In the genomic region with DNA sequence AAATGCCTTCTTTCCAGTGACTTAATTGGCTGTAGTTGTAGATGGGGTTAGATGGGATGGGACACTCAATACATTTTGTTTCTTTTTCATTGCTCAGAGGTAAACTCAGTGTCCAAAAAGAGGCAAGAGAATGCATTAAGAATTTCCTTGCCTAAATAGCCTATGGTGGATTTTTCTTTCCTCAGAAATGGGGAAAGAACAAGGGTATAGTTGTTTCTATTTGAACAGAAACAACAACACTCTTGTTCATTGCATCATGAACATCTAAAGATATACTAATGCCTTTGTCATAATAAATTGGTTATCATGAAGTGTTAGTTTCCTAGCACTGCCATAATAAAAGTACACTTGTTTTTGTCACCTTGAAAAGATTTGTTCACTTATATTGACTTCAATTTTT, we compare ENCODE assay signal across 9 cellular contexts. TPM values are rescaled to one million over a fixed set of nuclear protein-coding genes. Genes with fewer than 3 reads are reported as not detected.
"Had no signal": no experiment of that assay in that cellular context is flagged by ENCODE, and none has a peak within 500 bp of the region (broad histone marks: within the 10 kb centered on the region; RNA-seq: fewer than 3 reads in every experiment).

No MANE protein-coding gene starts in this region.

- ATAC-seq: K562 had no signal

- DNase-seq: IMR-90, KBM-7, KG1 had no signal

- FAIRE-seq: HTR-8/SVneo, K562 had no signal

- H3K4me1 Mint-ChIP-seq: IgD-negative memory B cell had no signal

- H3K36me3 Mint-ChIP-seq: IgD-negative memory B cell had no signal

- H3K27ac Mint-ChIP-seq: IgD-negative memory B cell had no signal

- H3K27ac ChIP-seq: HL-60 had no signal

- H3K4me3 ChIP-seq: K562 had no signal

RNA-seq across cellular contexts. Expression of gene DEFB123, which starts 14.6 kb away (rescaled TPM):
- total RNA-seq: HT-29, HT1080, IMR-90, K562 had no signal
- polyA plus RNA-seq: IgD-negative memory B cell, IMR-90, K562 had no signal

RNA-seq across cellular contexts. Expression of gene DEFB121, which starts 19.8 kb away (rescaled TPM):
- total RNA-seq: HT-29, HT1080, IMR-90, K562 had no signal
- polyA plus RNA-seq: IgD-negative memory B cell, IMR-90, K562 had no signal

RNA-seq across cellular contexts. Expression of gene DEFB119, which starts 35.4 kb away (rescaled TPM):
- total RNA-seq: HT-29, HT1080, IMR-90, K562 had no signal
- polyA plus RNA-seq: IgD-negative memory B cell, IMR-90, K562 had no signal

RNA-seq across cellular contexts. Expression of gene DEFB124, which starts 49.1 kb away (rescaled TPM):
- total RNA-seq: HT-29, HT1080, IMR-90, K562 had no signal
- polyA plus RNA-seq: IgD-negative memory B cell, IMR-90, K562 had no signal

RNA-seq across cellular contexts. Expression of gene REM1, which starts 49.3 kb away (rescaled TPM):
- total RNA-seq: HT-29, HT1080, IMR-90, K562 had no signal
- polyA plus RNA-seq: IgD-negative memory B cell, IMR-90, K562 had no signal
